1 cellular context compared by ENCODE assay signal in the genomic region with DNA sequence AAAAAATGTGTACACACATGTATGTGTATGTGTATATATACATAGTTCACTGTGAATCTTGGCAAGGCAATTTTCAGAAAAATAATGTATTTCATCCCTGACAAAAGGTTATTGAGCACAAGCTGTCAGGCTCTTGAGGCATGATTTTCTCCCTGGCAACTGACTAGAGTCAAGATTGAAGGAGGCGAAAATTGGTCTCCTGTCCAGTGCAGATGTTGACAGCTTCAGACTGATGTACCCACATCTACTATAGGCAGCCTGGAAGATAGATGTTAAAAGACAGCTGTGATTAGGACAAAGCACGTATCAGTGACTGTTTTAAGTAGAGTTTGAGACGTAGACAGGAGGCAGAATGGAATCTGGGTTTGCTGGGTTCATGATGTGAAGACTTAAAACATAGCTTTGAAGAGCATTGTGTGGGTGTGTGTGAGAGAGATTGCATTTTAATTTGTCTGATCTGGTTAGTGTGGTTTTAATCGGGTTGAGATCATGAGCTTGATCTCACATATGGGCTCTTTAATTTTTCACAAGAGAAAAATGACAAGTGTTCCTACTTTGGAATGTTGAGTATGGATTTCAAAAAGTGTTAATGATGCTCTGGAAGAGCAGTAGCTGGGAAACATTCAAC.
TF ChIP-seq lines count a peak whose summit lies in the region.

No MANE protein-coding gene starts in this region.

TF ChIP-seq in GM23338, 12 proteins besides CTCF, POLR2A, EP300 and RAD21:
- TF ChIP-seq JUNB (IDR thresholded peaks at IDR 0.05; ENCODE audit: unreplicated experiment) (no peak), ZNF114 (CRISPR knock-in tag; IDR thresholded peaks at IDR 0.05) (no peak), NANOG (IDR thresholded peaks at IDR 0.05; ENCODE audit: borderline replicate concordance) (no peak), EZH2phosphoT487 (IDR thresholded peaks at IDR 0.05; ENCODE audit: unreplicated experiment) (no peak), STAT1 (IDR thresholded peaks at IDR 0.05; ENCODE audit: unreplicated experiment) (no peak), ZNF331 (CRISPR knock-in tag; IDR thresholded peaks at IDR 0.05; ENCODE audit: low read depth) (no peak), CREB1 (CRISPR knock-in tag; IDR thresholded peaks at IDR 0.05; ENCODE audit: low read depth) (no peak), POLR2AphosphoS5 (IDR thresholded peaks at IDR 0.05; ENCODE audit: low read depth) (no peak), EZH2 (IDR thresholded peaks at IDR 0.05; ENCODE audit: low read depth, unreplicated experiment) (no peak)
- TF ChIP-seq, protein P1, sequence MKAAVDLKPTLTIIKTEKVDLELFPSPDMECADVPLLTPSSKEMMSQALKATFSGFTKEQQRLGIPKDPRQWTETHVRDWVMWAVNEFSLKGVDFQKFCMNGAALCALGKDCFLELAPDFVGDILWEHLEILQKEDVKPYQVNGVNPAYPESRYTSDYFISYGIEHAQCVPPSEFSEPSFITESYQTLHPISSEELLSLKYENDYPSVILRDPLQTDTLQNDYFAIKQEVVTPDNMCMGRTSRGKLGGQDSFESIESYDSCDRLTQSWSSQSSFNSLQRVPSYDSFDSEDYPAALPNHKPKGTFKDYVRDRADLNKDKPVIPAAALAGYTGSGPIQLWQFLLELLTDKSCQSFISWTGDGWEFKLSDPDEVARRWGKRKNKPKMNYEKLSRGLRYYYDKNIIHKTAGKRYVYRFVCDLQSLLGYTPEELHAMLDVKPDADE (IDR thresholded peaks at IDR 0.05), result no peak
- TF ChIP-seq, protein P2, sequence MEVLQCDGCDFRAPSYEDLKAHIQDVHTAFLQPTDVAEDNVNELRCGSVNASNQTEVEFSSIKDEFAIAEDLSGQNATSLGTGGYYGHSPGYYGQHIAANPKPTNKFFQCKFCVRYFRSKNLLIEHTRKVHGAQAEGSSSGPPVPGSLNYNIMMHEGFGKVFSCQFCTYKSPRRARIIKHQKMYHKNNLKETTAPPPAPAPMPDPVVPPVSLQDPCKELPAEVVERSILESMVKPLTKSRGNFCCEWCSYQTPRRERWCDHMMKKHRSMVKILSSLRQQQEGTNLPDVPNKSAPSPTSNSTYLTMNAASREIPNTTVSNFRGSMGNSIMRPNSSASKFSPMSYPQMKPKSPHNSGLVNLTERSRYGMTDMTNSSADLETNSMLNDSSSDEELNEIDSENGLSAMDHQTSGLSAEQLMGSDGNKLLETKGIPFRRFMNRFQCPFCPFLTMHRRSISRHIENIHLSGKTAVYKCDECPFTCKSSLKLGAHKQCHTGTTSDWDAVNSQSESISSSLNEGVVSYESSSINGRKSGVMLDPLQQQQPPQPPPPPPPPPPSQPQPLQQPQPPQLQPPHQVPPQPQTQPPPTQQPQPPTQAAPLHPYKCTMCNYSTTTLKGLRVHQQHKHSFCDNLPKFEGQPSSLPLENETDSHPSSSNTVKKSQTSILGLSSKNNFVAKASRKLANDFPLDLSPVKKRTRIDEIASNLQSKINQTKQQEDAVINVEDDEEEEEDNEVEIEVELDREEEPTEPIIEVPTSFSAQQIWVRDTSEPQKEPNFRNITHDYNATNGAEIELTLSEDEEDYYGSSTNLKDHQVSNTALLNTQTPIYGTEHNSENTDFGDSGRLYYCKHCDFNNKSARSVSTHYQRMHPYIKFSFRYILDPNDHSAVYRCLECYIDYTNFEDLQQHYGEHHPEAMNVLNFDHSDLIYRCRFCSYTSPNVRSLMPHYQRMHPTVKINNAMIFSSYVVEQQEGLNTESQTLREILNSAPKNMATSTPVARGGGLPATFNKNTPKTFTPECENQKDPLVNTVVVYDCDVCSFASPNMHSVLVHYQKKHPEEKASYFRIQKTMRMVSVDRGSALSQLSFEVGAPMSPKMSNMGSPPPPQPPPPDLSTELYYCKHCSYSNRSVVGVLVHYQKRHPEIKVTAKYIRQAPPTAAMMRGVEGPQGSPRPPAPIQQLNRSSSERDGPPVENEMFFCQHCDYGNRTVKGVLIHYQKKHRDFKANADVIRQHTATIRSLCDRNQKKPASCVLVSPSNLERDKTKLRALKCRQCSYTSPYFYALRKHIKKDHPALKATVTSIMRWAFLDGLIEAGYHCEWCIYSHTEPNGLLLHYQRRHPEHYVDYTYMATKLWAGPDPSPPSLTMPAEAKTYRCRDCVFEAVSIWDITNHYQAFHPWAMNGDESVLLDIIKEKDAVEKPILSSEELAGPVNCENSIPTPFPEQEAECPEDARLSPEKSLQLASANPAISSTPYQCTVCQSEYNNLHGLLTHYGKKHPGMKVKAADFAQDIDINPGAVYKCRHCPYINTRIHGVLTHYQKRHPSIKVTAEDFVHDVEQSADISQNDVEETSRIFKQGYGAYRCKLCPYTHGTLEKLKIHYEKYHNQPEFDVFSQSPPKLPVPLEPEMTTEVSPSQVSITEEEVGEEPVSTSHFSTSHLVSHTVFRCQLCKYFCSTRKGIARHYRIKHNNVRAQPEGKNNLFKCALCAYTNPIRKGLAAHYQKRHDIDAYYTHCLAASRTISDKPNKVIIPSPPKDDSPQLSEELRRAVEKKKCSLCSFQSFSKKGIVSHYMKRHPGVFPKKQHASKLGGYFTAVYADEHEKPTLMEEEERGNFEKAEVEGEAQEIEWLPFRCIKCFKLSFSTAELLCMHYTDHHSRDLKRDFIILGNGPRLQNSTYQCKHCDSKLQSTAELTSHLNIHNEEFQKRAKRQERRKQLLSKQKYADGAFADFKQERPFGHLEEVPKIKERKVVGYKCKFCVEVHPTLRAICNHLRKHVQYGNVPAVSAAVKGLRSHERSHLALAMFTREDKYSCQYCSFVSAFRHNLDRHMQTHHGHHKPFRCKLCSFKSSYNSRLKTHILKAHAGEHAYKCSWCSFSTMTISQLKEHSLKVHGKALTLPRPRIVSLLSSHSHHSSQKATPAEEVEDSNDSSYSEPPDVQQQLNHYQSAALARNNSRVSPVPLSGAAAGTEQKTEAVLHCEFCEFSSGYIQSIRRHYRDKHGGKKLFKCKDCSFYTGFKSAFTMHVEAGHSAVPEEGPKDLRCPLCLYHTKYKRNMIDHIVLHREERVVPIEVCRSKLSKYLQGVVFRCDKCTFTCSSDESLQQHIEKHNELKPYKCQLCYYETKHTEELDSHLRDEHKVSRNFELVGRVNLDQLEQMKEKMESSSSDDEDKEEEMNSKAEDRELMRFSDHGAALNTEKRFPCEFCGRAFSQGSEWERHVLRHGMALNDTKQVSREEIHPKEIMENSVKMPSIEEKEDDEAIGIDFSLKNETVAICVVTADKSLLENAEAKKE (CRISPR knock-in tag; IDR thresholded peaks at IDR 0.05), result no peak
- TF ChIP-seq, protein P3, sequence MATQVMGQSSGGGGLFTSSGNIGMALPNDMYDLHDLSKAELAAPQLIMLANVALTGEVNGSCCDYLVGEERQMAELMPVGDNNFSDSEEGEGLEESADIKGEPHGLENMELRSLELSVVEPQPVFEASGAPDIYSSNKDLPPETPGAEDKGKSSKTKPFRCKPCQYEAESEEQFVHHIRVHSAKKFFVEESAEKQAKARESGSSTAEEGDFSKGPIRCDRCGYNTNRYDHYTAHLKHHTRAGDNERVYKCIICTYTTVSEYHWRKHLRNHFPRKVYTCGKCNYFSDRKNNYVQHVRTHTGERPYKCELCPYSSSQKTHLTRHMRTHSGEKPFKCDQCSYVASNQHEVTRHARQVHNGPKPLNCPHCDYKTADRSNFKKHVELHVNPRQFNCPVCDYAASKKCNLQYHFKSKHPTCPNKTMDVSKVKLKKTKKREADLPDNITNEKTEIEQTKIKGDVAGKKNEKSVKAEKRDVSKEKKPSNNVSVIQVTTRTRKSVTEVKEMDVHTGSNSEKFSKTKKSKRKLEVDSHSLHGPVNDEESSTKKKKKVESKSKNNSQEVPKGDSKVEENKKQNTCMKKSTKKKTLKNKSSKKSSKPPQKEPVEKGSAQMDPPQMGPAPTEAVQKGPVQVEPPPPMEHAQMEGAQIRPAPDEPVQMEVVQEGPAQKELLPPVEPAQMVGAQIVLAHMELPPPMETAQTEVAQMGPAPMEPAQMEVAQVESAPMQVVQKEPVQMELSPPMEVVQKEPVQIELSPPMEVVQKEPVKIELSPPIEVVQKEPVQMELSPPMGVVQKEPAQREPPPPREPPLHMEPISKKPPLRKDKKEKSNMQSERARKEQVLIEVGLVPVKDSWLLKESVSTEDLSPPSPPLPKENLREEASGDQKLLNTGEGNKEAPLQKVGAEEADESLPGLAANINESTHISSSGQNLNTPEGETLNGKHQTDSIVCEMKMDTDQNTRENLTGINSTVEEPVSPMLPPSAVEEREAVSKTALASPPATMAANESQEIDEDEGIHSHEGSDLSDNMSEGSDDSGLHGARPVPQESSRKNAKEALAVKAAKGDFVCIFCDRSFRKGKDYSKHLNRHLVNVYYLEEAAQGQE (IDR thresholded peaks at IDR 0.05; ENCODE audit: unreplicated experiment), result no peak
